In the genomic region with DNA sequence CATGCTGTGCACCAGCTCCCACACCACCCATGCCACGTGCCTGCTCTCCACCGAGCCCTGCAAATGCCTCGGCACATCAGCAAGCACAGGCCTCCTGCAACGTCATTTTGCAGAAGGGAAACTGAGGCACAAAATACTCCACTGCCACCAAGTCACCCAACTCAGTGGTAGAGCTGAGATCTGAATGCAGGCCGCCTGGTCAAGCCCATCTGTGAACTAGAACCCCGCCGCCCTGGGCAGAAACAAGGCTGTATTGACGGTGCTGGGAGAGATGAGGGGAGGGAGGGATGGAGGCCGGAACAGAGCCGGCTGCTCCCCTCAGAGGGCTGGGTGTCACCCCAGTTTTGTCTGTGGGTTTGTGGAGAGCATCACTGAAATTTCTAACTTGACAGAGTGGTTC, we compare ENCODE assay signal across 20 cellular contexts.
DNase-seq lines count a peak whose midpoint lies in the region; ATAC-seq and TF ChIP-seq lines count a peak whose summit lies in the region.
"Had no signal": no experiment of that assay in that cellular context is flagged by ENCODE, and none has a peak within 500 bp of the region (broad histone marks: within the 10 kb centered on the region; RNA-seq: fewer than 3 reads in every experiment).

No MANE protein-coding gene starts in this region.

- H3K36me3 Mint-ChIP-seq in nephron (ENCODE audit: low read depth): peaks cover 3% of the 10 kb centered on the region
- H3K36me3 Mint-ChIP-seq: stimulated activated effector memory CD8-positive, alpha-beta T cell treated with anti-CD3 and anti-CD28 coated beads, Interleukin-12 subunit alpha, Interleukin-12 subunit beta, amount 100 ng/mL, for 72 hours had no signal

- TF ChIP-seq POLR2A in upper lobe of left lung (IDR thresholded peaks at IDR 0.05): no peak

- peaks cover 6% of the 10 kb centered on the region for H3K9me3 Mint-ChIP-seq in nephron
- H3K9me3 Mint-ChIP-seq: CD4-positive, CD25-positive, alpha-beta regulatory T cell; stimulated activated effector memory CD8-positive, alpha-beta T cell treated with anti-CD3 and anti-CD28 coated beads, Interleukin-12 subunit alpha, Interleukin-12 subunit beta, amount 100 ng/mL, for 72 hours had no signal

- H3K36me3 ChIP-seq in upper lobe of left lung: no peaks in the 10 kb centered on the region
- H3K36me3 ChIP-seq: ascending aorta, left lung had no signal

- intact Hi-C loops in Right ventricle myocardium superior (cut with DNase I) (no loop called here), Right ventricle myocardium inferior (cut with DNase I) (no loop called here)

- no peak overlapping the region for H3K4me3 ChIP-seq in upper lobe of left lung
- H3K4me3 ChIP-seq: ascending aorta, left lung had no signal

- no peak for TF ChIP-seq CTCF in nephron (IDR thresholded peaks at IDR 0.05; ENCODE audit: unreplicated experiment in 3 of 3)
- TF ChIP-seq CTCF in upper lobe of left lung (IDR thresholded peaks at IDR 0.05): no peak

- H3K4me1 ChIP-seq in upper lobe of left lung: peaks cover 20 to 49% (median 28%) of the 10 kb centered on the region in 4 donors

- peak overlapping the region in 1 of 4 donors; percentile 41 for H3K27ac ChIP-seq in upper lobe of left lung
- H3K27ac ChIP-seq: ascending aorta, left lung had no signal

- H3K27me3 Mint-ChIP-seq in nephron (ENCODE audit: low read depth): peaks cover 9% of the 10 kb centered on the region

- TF ChIP-seq EP300 in upper lobe of left lung (IDR thresholded peaks at IDR 0.05): no peak

- peak overlapping the region; percentile 55 to 89 (median 80) for H3K27ac Mint-ChIP-seq in nephron
- H3K27ac Mint-ChIP-seq: CD4-positive, CD25-positive, alpha-beta regulatory T cell; stimulated activated effector memory CD8-positive, alpha-beta T cell treated with anti-CD3 and anti-CD28 coated beads, Interleukin-12 subunit alpha, Interleukin-12 subunit beta, amount 100 ng/mL, for 72 hours had no signal

- peaks cover 46% of the 10 kb centered on the region for H3K4me1 Mint-ChIP-seq in nephron

- no peaks in the 10 kb centered on the region for H3K27me3 ChIP-seq in upper lobe of left lung
- H3K27me3 ChIP-seq: ascending aorta, left lung had no signal

- no peak overlapping the region for H3K4me3 Mint-ChIP-seq in nephron
- H3K4me3 Mint-ChIP-seq: CD4-positive, CD25-positive, alpha-beta regulatory T cell; stimulated activated effector memory CD8-positive, alpha-beta T cell treated with anti-CD3 and anti-CD28 coated beads, Interleukin-12 subunit alpha, Interleukin-12 subunit beta, amount 100 ng/mL, for 72 hours had no signal

- 89 to 93% methylated on average over 9 to 10 of the region's 10 CpGs for whole genome bisulfite sequencing in upper lobe of left lung, 2 donors

- peak; percentile 24 for DNase-seq in Right ventricle myocardium superior
- no peak for DNase-seq in Right ventricle myocardium inferior (ENCODE audit: missing footprints)
- DNase-seq in ecto neural progenitor cell (ENCODE audit: low spot score): peak; percentile 29
- DNase-seq in upper lobe of left lung: peak; percentile 14 to 25
- DNase-seq in NCI-H128 (lab: John Stamatoyannopoulos, UW; ENCODE audit: unreplicated experiment): no peak
- DNase-seq: activated CD4-positive, alpha-beta T cell treated with anti-CD3 and anti-CD28 coated beads, Interleukin-2, amount 50 U/mL, for 1 hour; activated T-cell treated with anti-CD3 and anti-CD28 coated beads for 4 hours; DMS153; GF-D8; MM.1S; NCI-H1930; NCI-H446 treated with DMSO at 0.1 percent for 48 hours; stimulated activated CD4-positive, alpha-beta T cell treated with anti-CD3 and anti-CD28 coated beads, Interleukin-15, amount 100 ng/mL, for 24 hours had no signal

- no peak for ATAC-seq in Right ventricle myocardium superior (ENCODE audit: poor library complexity)
- no peak for ATAC-seq in Right ventricle myocardium inferior
- ATAC-seq in upper lobe of left lung (ENCODE audit: low FRiP score in 2 of 2): no peak
- ATAC-seq in GM21529 (IDR thresholded peaks at IDR 0.05; ENCODE audit: unreplicated experiment): no peak
- no peak for ATAC-seq in GM18861 (IDR thresholded peaks at IDR 0.05; ENCODE audit: unreplicated experiment)
- ATAC-seq: left lung; stimulated activated effector memory CD8-positive, alpha-beta T cell treated with anti-CD3 and anti-CD28 coated beads, Interleukin-12 subunit alpha, Interleukin-12 subunit beta, amount 100 ng/mL, for 72 hours had no signal

- H3K9me3 ChIP-seq in upper lobe of left lung: no peaks in the 10 kb centered on the region
- H3K9me3 ChIP-seq: ascending aorta, left lung had no signal

Comparison
In these comparisons a context has a peak if more than half of its experiments do, and no peak if none do; other contexts are left out.
1. DNase-seq: peak in Right ventricle myocardium superior (single experiment), ecto neural progenitor cell (single experiment) and upper lobe of left lung (2 of 2); none in Right ventricle myocardium inferior (single experiment) and NCI-H128 (single experiment).